ENCODE assay signal across 2 cellular contexts in genomic region chr2:39433586-39434195, GRCh38.
TF ChIP-seq lines count a peak whose summit lies in the region.

No MANE protein-coding gene starts in this region.

TF ChIP-seq in HepG2, 621 proteins besides CTCF, POLR2A, EP300 and RAD21:
- TF ChIP-seq CREM (IDR thresholded peaks at IDR 0.05) (0 out of 2 replicates have a peak, but pooled peaks have one; percentile 28), CREM (CRISPR knock-in tag; IDR thresholded peaks at IDR 0.05) (no peak), NCOA5 (CRISPR knock-in tag; IDR thresholded peaks at IDR 0.05) (no peak), SAP130 (CRISPR knock-in tag; IDR thresholded peaks at IDR 0.05; ENCODE audit: low read depth) (peak; percentile 15; the same call in 1 of the 2 replicates), ELF4 (CRISPR knock-in tag; IDR thresholded peaks at IDR 0.05; ENCODE audit: borderline replicate concordance) (0 out of 2 replicates have a peak, but pooled peaks have one; percentile 23)

TF ChIP-seq in GM12878, 131 proteins besides CTCF, POLR2A, EP300 and RAD21:
- TF ChIP-seq MYC (IDR thresholded peaks at IDR 0.05; ENCODE audit: insufficient read depth, insufficient read length, insufficient replicate concordance, low read length, severe bottlenecking), result no peak
- TF ChIP-seq FOS (IDR thresholded peaks at IDR 0.05; ENCODE audit: borderline replicate concordance, extremely low read depth, insufficient read length), result no peak
- TF ChIP-seq KDM1A (IDR thresholded peaks at IDR 0.05; ENCODE audit: borderline replicate concordance), result no peak
- TF ChIP-seq SREBF1 (IDR thresholded peaks at IDR 0.05; ENCODE audit: low read length), result no peak
- TF ChIP-seq, protein P1, sequence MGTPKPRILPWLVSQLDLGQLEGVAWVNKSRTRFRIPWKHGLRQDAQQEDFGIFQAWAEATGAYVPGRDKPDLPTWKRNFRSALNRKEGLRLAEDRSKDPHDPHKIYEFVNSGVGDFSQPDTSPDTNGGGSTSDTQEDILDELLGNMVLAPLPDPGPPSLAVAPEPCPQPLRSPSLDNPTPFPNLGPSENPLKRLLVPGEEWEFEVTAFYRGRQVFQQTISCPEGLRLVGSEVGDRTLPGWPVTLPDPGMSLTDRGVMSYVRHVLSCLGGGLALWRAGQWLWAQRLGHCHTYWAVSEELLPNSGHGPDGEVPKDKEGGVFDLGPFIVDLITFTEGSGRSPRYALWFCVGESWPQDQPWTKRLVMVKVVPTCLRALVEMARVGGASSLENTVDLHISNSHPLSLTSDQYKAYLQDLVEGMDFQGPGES (IDR thresholded peaks at IDR 0.05), result no peak
- no peak for TF ChIP-seq ZSCAN29 (IDR thresholded peaks at IDR 0.05)
- no peak for TF ChIP-seq SMC3 (IDR thresholded peaks at IDR 0.05; ENCODE audit: borderline replicate concordance, low read length)
- TF ChIP-seq, protein P2, sequence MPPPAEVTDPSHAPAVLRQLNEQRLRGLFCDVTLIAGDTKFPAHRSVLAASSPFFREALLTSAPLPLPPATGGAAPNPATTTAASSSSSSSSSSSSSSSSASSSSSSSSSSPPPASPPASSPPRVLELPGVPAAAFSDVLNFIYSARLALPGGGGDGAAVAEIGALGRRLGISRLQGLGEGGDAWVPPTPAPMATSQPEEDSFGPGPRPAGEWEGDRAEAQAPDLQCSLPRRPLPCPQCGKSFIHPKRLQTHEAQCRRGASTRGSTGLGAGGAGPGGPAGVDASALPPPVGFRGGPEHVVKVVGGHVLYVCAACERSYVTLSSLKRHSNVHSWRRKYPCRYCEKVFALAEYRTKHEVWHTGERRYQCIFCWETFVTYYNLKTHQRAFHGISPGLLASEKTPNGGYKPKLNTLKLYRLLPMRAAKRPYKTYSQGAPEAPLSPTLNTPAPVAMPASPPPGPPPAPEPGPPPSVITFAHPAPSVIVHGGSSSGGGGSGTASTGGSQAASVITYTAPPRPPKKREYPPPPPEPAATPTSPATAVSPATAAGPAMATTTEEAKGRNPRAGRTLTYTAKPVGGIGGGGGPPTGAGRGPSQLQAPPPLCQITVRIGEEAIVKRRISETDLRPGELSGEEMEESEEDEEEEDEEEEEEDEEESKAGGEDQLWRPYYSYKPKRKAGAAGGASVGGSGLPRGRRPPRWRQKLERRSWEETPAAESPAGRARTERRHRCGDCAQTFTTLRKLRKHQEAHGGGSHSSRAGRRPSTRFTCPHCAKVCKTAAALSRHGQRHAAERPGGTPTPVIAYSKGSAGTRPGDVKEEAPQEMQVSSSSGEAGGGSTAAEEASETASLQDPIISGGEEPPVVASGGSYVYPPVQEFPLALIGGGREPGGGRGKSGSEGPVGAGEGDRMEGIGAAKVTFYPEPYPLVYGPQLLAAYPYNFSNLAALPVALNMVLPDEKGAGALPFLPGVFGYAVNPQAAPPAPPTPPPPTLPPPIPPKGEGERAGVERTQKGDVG (CRISPR knock-in tag; IDR thresholded peaks at IDR 0.05), result no peak
- TF ChIP-seq, protein P3, sequence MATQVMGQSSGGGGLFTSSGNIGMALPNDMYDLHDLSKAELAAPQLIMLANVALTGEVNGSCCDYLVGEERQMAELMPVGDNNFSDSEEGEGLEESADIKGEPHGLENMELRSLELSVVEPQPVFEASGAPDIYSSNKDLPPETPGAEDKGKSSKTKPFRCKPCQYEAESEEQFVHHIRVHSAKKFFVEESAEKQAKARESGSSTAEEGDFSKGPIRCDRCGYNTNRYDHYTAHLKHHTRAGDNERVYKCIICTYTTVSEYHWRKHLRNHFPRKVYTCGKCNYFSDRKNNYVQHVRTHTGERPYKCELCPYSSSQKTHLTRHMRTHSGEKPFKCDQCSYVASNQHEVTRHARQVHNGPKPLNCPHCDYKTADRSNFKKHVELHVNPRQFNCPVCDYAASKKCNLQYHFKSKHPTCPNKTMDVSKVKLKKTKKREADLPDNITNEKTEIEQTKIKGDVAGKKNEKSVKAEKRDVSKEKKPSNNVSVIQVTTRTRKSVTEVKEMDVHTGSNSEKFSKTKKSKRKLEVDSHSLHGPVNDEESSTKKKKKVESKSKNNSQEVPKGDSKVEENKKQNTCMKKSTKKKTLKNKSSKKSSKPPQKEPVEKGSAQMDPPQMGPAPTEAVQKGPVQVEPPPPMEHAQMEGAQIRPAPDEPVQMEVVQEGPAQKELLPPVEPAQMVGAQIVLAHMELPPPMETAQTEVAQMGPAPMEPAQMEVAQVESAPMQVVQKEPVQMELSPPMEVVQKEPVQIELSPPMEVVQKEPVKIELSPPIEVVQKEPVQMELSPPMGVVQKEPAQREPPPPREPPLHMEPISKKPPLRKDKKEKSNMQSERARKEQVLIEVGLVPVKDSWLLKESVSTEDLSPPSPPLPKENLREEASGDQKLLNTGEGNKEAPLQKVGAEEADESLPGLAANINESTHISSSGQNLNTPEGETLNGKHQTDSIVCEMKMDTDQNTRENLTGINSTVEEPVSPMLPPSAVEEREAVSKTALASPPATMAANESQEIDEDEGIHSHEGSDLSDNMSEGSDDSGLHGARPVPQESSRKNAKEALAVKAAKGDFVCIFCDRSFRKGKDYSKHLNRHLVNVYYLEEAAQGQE (IDR thresholded peaks at IDR 0.05; ENCODE audit: low read depth, low read length), result no peak
- no peak for TF ChIP-seq ATF2 (IDR thresholded peaks at IDR 0.05; ENCODE audit: low read length)
- TF ChIP-seq FOXK2 (IDR thresholded peaks at IDR 0.05), result no peak
- no peak for TF ChIP-seq CREM (IDR thresholded peaks at IDR 0.05; ENCODE audit: low read depth)
- TF ChIP-seq ELK1 (IDR thresholded peaks at IDR 0.05; ENCODE audit: low read depth, low read length), result no peak
- TF ChIP-seq, protein P4, sequence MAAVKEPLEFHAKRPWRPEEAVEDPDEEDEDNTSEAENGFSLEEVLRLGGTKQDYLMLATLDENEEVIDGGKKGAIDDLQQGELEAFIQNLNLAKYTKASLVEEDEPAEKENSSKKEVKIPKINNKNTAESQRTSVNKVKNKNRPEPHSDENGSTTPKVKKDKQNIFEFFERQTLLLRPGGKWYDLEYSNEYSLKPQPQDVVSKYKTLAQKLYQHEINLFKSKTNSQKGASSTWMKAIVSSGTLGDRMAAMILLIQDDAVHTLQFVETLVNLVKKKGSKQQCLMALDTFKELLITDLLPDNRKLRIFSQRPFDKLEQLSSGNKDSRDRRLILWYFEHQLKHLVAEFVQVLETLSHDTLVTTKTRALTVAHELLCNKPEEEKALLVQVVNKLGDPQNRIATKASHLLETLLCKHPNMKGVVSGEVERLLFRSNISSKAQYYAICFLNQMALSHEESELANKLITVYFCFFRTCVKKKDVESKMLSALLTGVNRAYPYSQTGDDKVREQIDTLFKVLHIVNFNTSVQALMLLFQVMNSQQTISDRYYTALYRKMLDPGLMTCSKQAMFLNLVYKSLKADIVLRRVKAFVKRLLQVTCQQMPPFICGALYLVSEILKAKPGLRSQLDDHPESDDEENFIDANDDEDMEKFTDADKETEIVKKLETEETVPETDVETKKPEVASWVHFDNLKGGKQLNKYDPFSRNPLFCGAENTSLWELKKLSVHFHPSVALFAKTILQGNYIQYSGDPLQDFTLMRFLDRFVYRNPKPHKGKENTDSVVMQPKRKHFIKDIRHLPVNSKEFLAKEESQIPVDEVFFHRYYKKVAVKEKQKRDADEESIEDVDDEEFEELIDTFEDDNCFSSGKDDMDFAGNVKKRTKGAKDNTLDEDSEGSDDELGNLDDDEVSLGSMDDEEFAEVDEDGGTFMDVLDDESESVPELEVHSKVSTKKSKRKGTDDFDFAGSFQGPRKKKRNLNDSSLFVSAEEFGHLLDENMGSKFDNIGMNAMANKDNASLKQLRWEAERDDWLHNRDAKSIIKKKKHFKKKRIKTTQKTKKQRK (IDR thresholded peaks at IDR 0.05; ENCODE audit: low read depth, low read length), result no peak
- TF ChIP-seq ASH2L (IDR thresholded peaks at IDR 0.05; ENCODE audit: borderline replicate concordance, low read depth), result no peak
- TF ChIP-seq HDGF (IDR thresholded peaks at IDR 0.05), result no peak
- TF ChIP-seq ZBTB40 (IDR thresholded peaks at IDR 0.05; ENCODE audit: borderline replicate concordance), result no peak
- TF ChIP-seq NR2C1 (IDR thresholded peaks at IDR 0.05), result no peak
- no peak for TF ChIP-seq EZH2 (IDR thresholded peaks at IDR 0.05; ENCODE audit: borderline replicate concordance, control insufficient read depth, low read depth, low read length)
- no peak for TF ChIP-seq ZNF622 (IDR thresholded peaks at IDR 0.05)
